ENCODE assay signal across 20 cellular contexts in the genomic region with DNA sequence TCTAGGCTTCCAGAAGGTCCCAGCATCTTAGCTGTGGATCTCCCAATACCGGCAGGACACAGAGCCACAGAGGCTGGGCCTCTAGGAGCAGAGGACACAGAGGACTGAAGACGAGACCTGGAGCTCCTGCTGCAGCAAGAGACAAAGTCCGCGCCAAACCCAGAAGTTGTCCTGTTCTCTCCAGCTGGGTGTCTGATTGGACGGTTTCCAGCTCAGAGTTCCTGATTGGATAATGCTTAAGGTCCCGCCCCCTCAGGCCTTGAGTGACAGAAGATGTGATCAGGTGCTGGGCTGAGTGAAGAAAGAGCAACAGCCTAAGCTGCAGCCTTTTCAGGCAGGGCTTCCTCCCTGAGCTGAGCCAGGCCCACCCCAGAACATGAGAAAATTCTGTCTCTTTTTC. TPM values are rescaled to one million over a fixed set of nuclear protein-coding genes. Genes with fewer than 3 reads are reported as not detected.
DNase-seq lines count a peak whose midpoint lies in the region; ATAC-seq and TF ChIP-seq lines count a peak whose summit lies in the region.
"Had no signal": no experiment of that assay in that cellular context is flagged by ENCODE, and none has a peak within 500 bp of the region (broad histone marks: within the 10 kb centered on the region; RNA-seq: fewer than 3 reads in every experiment).

No MANE protein-coding gene starts in this region.

- TF ChIP-seq CTCF in BE2C (IDR thresholded peaks at IDR 0.05; ENCODE audit: low read depth, low read length), result no peak
- TF ChIP-seq CTCF in testis (IDR thresholded peaks at IDR 0.05), result no peak

- TF ChIP-seq POLR2A in testis (IDR thresholded peaks at IDR 0.05), result no peak

- ATAC-seq in HG02885 (IDR thresholded peaks at IDR 0.05; ENCODE audit: poor library complexity, unreplicated experiment), result no peak
- ATAC-seq: PC-3 had no signal

- H3K36me3 ChIP-seq in BE2C (no peaks in the 10 kb centered on the region), testis (ENCODE audit: low read depth, missing control alignments) (no peaks in the 10 kb centered on the region)

- 32 to 77% methylated on average over 6 of the region's 6 CpGs for WGBS in testis, 2 donors

- H3K9me3 ChIP-seq in BE2C, result no peaks in the 10 kb centered on the region; the same call in 1 of the 2 replicates
- no peaks in the 10 kb centered on the region for H3K9me3 ChIP-seq in testis

- H3K4me3 ChIP-seq in BE2C (ENCODE audit: low read depth, low read length) (no peak overlapping the region), testis (no peak overlapping the region)
- H3K4me3 ChIP-seq: GM23248 had no signal

- no peaks in the 10 kb centered on the region for H3K27me3 ChIP-seq in BE2C
- no peaks in the 10 kb centered on the region for H3K27me3 ChIP-seq in testis

- peak; percentile 6 for DNase-seq in DMS53 (lab: John Stamatoyannopoulos, UW)
- no peak for DNase-seq in DMS53 treated with DMSO at 0.1 percent for 48 hours (lab: John Stamatoyannopoulos, UW; ENCODE audit: unreplicated experiment)
- DNase-seq in BE2C, result peak; percentile 11
- peak; percentile 28 for DNase-seq in SK-N-DZ (ENCODE audit: low spot score)
- DNase-seq in testis, result peak; percentile 19
- DNase-seq in NCI-H146 treated with DMSO at 0.1 percent for 48 hours (lab: John Stamatoyannopoulos, UW; ENCODE audit: unreplicated experiment), result no peak
- DNase-seq: Calu3; GM23248; H9; NCI-H1092; NCI-H1417 treated with DMSO at 0.1 percent for 48 hours; NCI-H187; NCI-H2081 treated with DMSO at 0.1 percent for 48 hours; NCI-H526 treated with DMSO at 0.1 percent for 48 hours; NK-92 treated with Interleukin-12 subunit alpha and Interleukin-12 subunit beta, amount 100 ng/mL, for 24 hours; PC-3; T-helper 1 cell had no signal

- no peak overlapping the region for H3K27ac ChIP-seq in testis
- H3K27ac ChIP-seq: 22Rv1, GM23248, KMS-11 had no signal

- intact Hi-C loops in testis (cut with DNase I; ENCODE audit: low total_unique reads), result no loop called here

- H3K4me1 ChIP-seq in BE2C (no peaks in the 10 kb centered on the region), testis (no peaks in the 10 kb centered on the region)

RNA-seq across cellular contexts. Expression of gene ZNF85, which starts 59.9 kb away (rescaled TPM):
- 3.3 TPM for polyA plus RNA-seq in BE2C (2012; ENCODE audit: insufficient read depth, insufficient read length, low read depth)
- polyA plus RNA-seq in SK-N-DZ (2014; cell fraction: cytosol; rRNA removed), result 7.7 and 10.5 TPM in 2 replicates
- 6.9 and 9.7 TPM in 2 replicates for polyA plus RNA-seq in SK-N-DZ (2014; cell fraction: nucleus; rRNA removed)
- total RNA-seq in testis, result 10 to 100 TPM; 19.7 to 33.0 TPM
- polyA plus RNA-seq in testis (ENCODE audit: insufficient read depth, low read depth, low replicate concordance), result 9.5 TPM

Comparison
In these comparisons a context has a peak if more than half of its experiments do, and no peak if none do; other contexts are left out.
1. DNase-seq: peak in DMS53 (single experiment), BE2C (single experiment), SK-N-DZ (single experiment) and testis (single experiment); none in DMS53 treated with DMSO at 0.1 percent for 48 hours (single experiment) and NCI-H146 treated with DMSO at 0.1 percent for 48 hours (single experiment).